Comparison of ENCODE assay signal across 16 cellular contexts in the genomic region with DNA sequence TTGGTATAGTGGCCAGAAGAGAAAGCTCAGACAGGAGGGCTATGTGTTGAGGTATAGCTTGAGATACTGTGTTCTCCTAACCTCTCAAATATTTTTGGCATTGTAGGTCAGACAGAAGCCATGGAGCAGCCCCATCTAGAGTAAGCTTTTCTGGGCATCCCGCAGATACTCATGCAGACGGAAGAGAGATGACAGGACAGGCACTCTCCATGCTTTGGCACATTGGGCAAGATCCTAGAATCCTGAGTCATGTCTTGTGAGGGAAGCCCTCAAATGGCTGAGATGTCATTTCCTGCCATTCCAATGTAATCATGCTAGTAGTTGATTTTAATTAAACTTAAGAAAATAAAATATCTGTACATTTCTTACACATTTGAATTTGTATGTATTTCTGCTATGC. TPM values are rescaled to one million over a fixed set of nuclear protein-coding genes. Genes with fewer than 3 reads are reported as not detected.
DNase-seq lines count a peak whose midpoint lies in the region; ATAC-seq and TF ChIP-seq lines count a peak whose summit lies in the region.
"Had no signal": no experiment of that assay in that cellular context is flagged by ENCODE, and none has a peak within 500 bp of the region (broad histone marks: within the 10 kb centered on the region; RNA-seq: fewer than 3 reads in every experiment).

No MANE protein-coding gene starts in this region.

- H3K4me3 ChIP-seq in brain microvascular endothelial cell (ENCODE audit: low read depth, low read length) (no peak overlapping the region), right cardiac atrium (ENCODE audit: low read length) (no peak overlapping the region)
- H3K4me3 ChIP-seq: hepatocyte had no signal

- H3K27me3 ChIP-seq in brain microvascular endothelial cell (replicated peaks) (no peaks in the 10 kb centered on the region), right cardiac atrium (ENCODE audit: control insufficient read depth, insufficient read depth) (no peaks in the 10 kb centered on the region)
- H3K27me3 ChIP-seq: hepatocyte had no signal

- H3K36me3 ChIP-seq in brain microvascular endothelial cell (replicated peaks) = no peaks in the 10 kb centered on the region

- 66% methylated on average over 2 of the region's 2 CpGs for WGBS in right cardiac atrium

- intact Hi-C loops in right cardiac atrium (cut with DNase I) = no loop called here

- no peak for TF ChIP-seq CTCF in brain microvascular endothelial cell (IDR thresholded peaks at IDR 0.05; ENCODE audit: low read depth, low read length, missing control alignments)

- in situ Hi-C loops in brain microvascular endothelial cell (cut with HindIII; ENCODE audit: low pct_ligation_motif_present, low sequenced_read_pairs) = no loop called here

- H3K4me1 ChIP-seq in right cardiac atrium (ENCODE audit: control insufficient read depth, insufficient read depth, low read length) = peaks cover 2% of the 10 kb centered on the region

- H3K27ac ChIP-seq in brain microvascular endothelial cell = no peak overlapping the region
- no peak overlapping the region for H3K27ac ChIP-seq in right cardiac atrium (ENCODE audit: low read length)
- H3K27ac ChIP-seq: hepatocyte, HL-60 had no signal

- DNase-seq in EH (ENCODE audit: low read depth) = peak; percentile 65
- DNase-seq in LHCN-M2 (ENCODE audit: low read depth) = peak; percentile 55
- DNase-seq in brain microvascular endothelial cell = peak; percentile 16
- DNase-seq in kidney tubule cell (ENCODE audit: low spot score) = peak; percentile 15
- no peak for DNase-seq in right cardiac atrium
- DNase-seq: activated CD4-positive, alpha-beta T cell treated with anti-CD3 and anti-CD28 coated beads, Interleukin-2, amount 50 U/mL, for 4 hours; cerebellar nuclear complex; effector memory CD4-positive, alpha-beta T cell; stimulated activated CD4-positive, alpha-beta T cell treated with anti-CD3 and anti-CD28 coated beads, Interleukin-4, amount 100 ng/mL, for 24 hours had no signal

- no peak for ATAC-seq in GM19324 (IDR thresholded peaks at IDR 0.05; ENCODE audit: low FRiP score, unreplicated experiment)
- ATAC-seq in GM19467 (IDR thresholded peaks at IDR 0.05; ENCODE audit: unreplicated experiment) = no peak
- no peak for ATAC-seq in right cardiac atrium
- no peak for ATAC-seq in HG02973 (IDR thresholded peaks at IDR 0.05; ENCODE audit: unreplicated experiment)
- ATAC-seq: HCT116, Right ventricle myocardium inferior had no signal

- H3K9me3 ChIP-seq in right cardiac atrium (ENCODE audit: control insufficient read depth, low read length) = no peaks in the 10 kb centered on the region

RNA-seq across cellular contexts. Expression of a gene that starts 16.8 kb away (rescaled TPM):
- 44.4 and 48.6 TPM in 2 replicates for total RNA-seq in LHCN-M2 (2014; rRNA removed)
- polyA plus RNA-seq in LHCN-M2 (2012) = 3.4 TPM
- 1 to 10 TPM; 2.8 to 4.5 (median 3.6) TPM for total RNA-seq in right cardiac atrium
- polyA plus RNA-seq in right cardiac atrium = 0.81 TPM

RNA-seq across cellular contexts. Expression of a gene that starts 39.6 kb away (rescaled TPM):
- total RNA-seq in LHCN-M2 (2014; rRNA removed) (6.3 and 10.4 TPM in 2 replicates), right cardiac atrium (10 to 100 TPM in 3 of 4 donors, 1 to 10 TPM in 1; 7.9 to 14.0 (median 13.1) TPM)
- polyA plus RNA-seq in LHCN-M2 (2012) = 3.3 TPM
- polyA plus RNA-seq in right cardiac atrium = 5.0 TPM

Comparison
In these comparisons a context has a peak if more than half of its experiments do, and no peak if none do; other contexts are left out.
1. DNase-seq: peak in EH (single experiment), LHCN-M2 (single experiment), brain microvascular endothelial cell (single experiment) and kidney tubule cell (single experiment); none in right cardiac atrium (0 of 3).